ENCODE assay signal across 31 cellular contexts in genomic region chr6:152091201-152091600, GRCh38.
DNase-seq lines count a peak whose midpoint lies in the region; ATAC-seq and TF ChIP-seq lines count a peak whose summit lies in the region.
"Had no signal": no experiment of that assay in that cellular context is flagged by ENCODE, and none has a peak within 500 bp of the region (broad histone marks: within the 10 kb centered on the region; RNA-seq: fewer than 3 reads in every experiment).

No MANE protein-coding gene starts in this region.

- H3K79me2 ChIP-seq in PC-3 (ENCODE audit: low read length): no peaks in the 10 kb centered on the region

- H3K9ac ChIP-seq in PC-3 (ENCODE audit: low read length) (no peak overlapping the region), mesenchymal stem cell (ENCODE audit: low read length) (no peak overlapping the region)

- DNase-seq in DMS53 treated with DMSO at 0.1 percent for 48 hours (lab: John Stamatoyannopoulos, UW; ENCODE audit: unreplicated experiment): peak; percentile 9
- DNase-seq in PC-3: peak; percentile 49
- peak; percentile 61 for DNase-seq in dermis blood vessel endothelial cell
- DNase-seq in lung microvascular endothelial cell (ENCODE audit: low read depth in 2 of 2): peak; percentile 79 to 80
- no peak for DNase-seq in activated naive CD4-positive, alpha-beta T cell (lab: John Stamatoyannopoulos, UW)
- no peak for DNase-seq in mesenchymal stem cell
- DNase-seq: activated CD4-positive, alpha-beta T cell treated with anti-CD3 and anti-CD28 coated beads for 48 hours; activated effector memory CD4-positive, alpha-beta T cell treated with Interleukin-2 at 50 U/mL for 16 hours; activated naive CD8-positive, alpha-beta T cell treated with anti-CD3 and anti-CD28 coated beads for 36 hours; anterior cingulate cortex; BE2C; CD8-positive, alpha-beta memory T cell; DMS 273 treated with DMSO at 0.1 percent for 48 hours; glutamatergic neuron; Karpas-422; left lung; naive thymus-derived CD4-positive, alpha-beta T cell; NCI-H1417 treated with DMSO at 0.1 percent for 48 hours; NCI-H2029 treated with DMSO at 0.1 percent for 48 hours; NCI-H526 treated with DMSO at 0.1 percent for 48 hours; NK-92 treated with Interleukin-12 subunit alpha and Interleukin-12 subunit beta, amount 100 ng/mL, for 24 hours; SIG-M5; stimulated activated CD4-positive, alpha-beta T cell treated with anti-CD3 and anti-CD28 coated beads, Interleukin-4, amount 100 ng/mL, for 24 hours had no signal

- no peak for TF ChIP-seq EP300 in gastroesophageal sphincter (IDR thresholded peaks at IDR 0.05)

- H3F3A ChIP-seq in PC-3 (ENCODE audit: low read length, unreplicated experiment): no peaks in the 10 kb centered on the region

- H2BK5ac ChIP-seq in mesenchymal stem cell (ENCODE audit: low read depth, low read length, poor library complexity, severe bottlenecking): no peak overlapping the region

- H3K27me3 ChIP-seq in PC-3 (ENCODE audit: low read length) (no peaks in the 10 kb centered on the region), mesenchymal stem cell (ENCODE audit: control insufficient read depth in 1 of 2, insufficient read depth in 1 of 2, low read length in 2 of 2) (no peaks in the 10 kb centered on the region), gastroesophageal sphincter (no peaks in the 10 kb centered on the region)
- H3K27me3 ChIP-seq: BE2C, cardiac muscle cell, left lung, neutrophil, tibial nerve had no signal

- H2BK120ac ChIP-seq in mesenchymal stem cell (ENCODE audit: low read depth, low read length): no peak overlapping the region

- no peaks in the 10 kb centered on the region for H3K9me2 ChIP-seq in PC-3 (replicated peaks; ENCODE audit: low read length)

- BruUV-seq in PC-3 (replicated peaks; lab: Mats Ljungman, UMichigan): no TSS peak

- POLR2A ChIA-PET in PC-3 (lab: Charles Lee; ENCODE audit: unreplicated experiment): no interaction called here

- H3K4me2 ChIP-seq in PC-3 (ENCODE audit: low read length) (peak overlapping the region; percentile 53), mesenchymal stem cell (ENCODE audit: low read length, poor library complexity, severe bottlenecking) (no peak overlapping the region)

- no peak overlapping the region for H3K23ac ChIP-seq in mesenchymal stem cell (ENCODE audit: low read length in 2 of 2)

- H2BK15ac ChIP-seq in mesenchymal stem cell (ENCODE audit: low read depth, poor library complexity, severe bottlenecking): no peak overlapping the region

- H2AK5ac ChIP-seq in mesenchymal stem cell (ENCODE audit: low read length, severe bottlenecking): no peak overlapping the region

- H3K4me3 ChIP-seq in PC-3 (ENCODE audit: low read length) (no peak overlapping the region), mesenchymal stem cell (ENCODE audit: insufficient read depth in 1 of 2, low read depth in 1 of 2, low read length in 2 of 2) (peak overlapping the region in 1 of 2 experiments; percentile 6), gastroesophageal sphincter (no peak overlapping the region)
- H3K4me3 ChIP-seq: cardiac muscle cell, GM12878, HAP-1, left lung, PC-9, tibial nerve had no signal

- no peaks in the 10 kb centered on the region for H3K9me3 ChIP-seq in PC-3 (ENCODE audit: low read length)
- H3K9me3 ChIP-seq in mesenchymal stem cell (ENCODE audit: control insufficient read depth, low read length): peaks cover 8% of the 10 kb centered on the region
- H3K9me3 ChIP-seq in gastroesophageal sphincter: no peaks in the 10 kb centered on the region
- H3K9me3 ChIP-seq: BE2C, HAP-1, left lung, neutrophil, tibial nerve had no signal

- H2BK12ac ChIP-seq in mesenchymal stem cell (ENCODE audit: low read length in 2 of 2): no peak overlapping the region

- intact Hi-C loops in PC-3 (cut with micrococcal nuclease): no loop called here

- H3K27ac ChIP-seq in PC-3 (ENCODE audit: low read length) (peak overlapping the region; percentile 63), mesenchymal stem cell (ENCODE audit: low read length, poor library complexity, severe bottlenecking) (no peak overlapping the region), gastroesophageal sphincter (no peak overlapping the region)
- H3K27ac ChIP-seq: cardiac muscle cell, left lung, neutrophil, tibial nerve had no signal

- no peaks in the 10 kb centered on the region for H4K20me1 ChIP-seq in PC-3 (ENCODE audit: low read length)

- H2AFZ ChIP-seq in PC-3 (ENCODE audit: low read length): no peak overlapping the region
- H2AFZ ChIP-seq in mesenchymal stem cell (ENCODE audit: low read depth, low read length): no peak overlapping the region
- H2AFZ ChIP-seq: PC-9 had no signal

- H3K18ac ChIP-seq in mesenchymal stem cell (ENCODE audit: low read depth in 1 of 2, low read length in 2 of 2): no peak overlapping the region

- H3K4ac ChIP-seq in mesenchymal stem cell (ENCODE audit: low read depth in 1 of 2, low read length in 2 of 2): no peak overlapping the region

- CTCF ChIA-PET in PC-3 (lab: Charles Lee): no interaction called here

- H3K79me1 ChIP-seq in mesenchymal stem cell (replicated peaks; ENCODE audit: low read length, poor library complexity, severe bottlenecking): no peaks in the 10 kb centered on the region

- ATAC-seq in PC-3 (no peak), GM21367 (IDR thresholded peaks at IDR 0.05; ENCODE audit: unreplicated experiment) (no peak), gastroesophageal sphincter (no peak)
- ATAC-seq: GM12878; left lung; naive thymus-derived CD4-positive, alpha-beta T cell had no signal

- peaks cover 57% of the 10 kb centered on the region for H3K4me1 ChIP-seq in PC-3 (ENCODE audit: insufficient read depth, low read length)
- H3K4me1 ChIP-seq in mesenchymal stem cell (ENCODE audit: control insufficient read depth, insufficient read depth, low read depth, low read length): peaks cover 6% of the 10 kb centered on the region
- H3K4me1 ChIP-seq in gastroesophageal sphincter: no peaks in the 10 kb centered on the region
- H3K4me1 ChIP-seq: BE2C, tibial nerve had no signal

- H3K14ac ChIP-seq in mesenchymal stem cell (ENCODE audit: low read length in 2 of 2): no peak overlapping the region

- TF ChIP-seq CTCF in PC-3 (conservative IDR thresholded peaks at IDR 0.05; ENCODE audit: low read depth, low read length) (no peak), gastroesophageal sphincter (IDR thresholded peaks at IDR 0.05) (no peak)

- H4K8ac ChIP-seq in mesenchymal stem cell (ENCODE audit: low read length): no peak overlapping the region

- no peak for TF ChIP-seq POLR2A in gastroesophageal sphincter (IDR thresholded peaks at IDR 0.05)

- H3K36me3 ChIP-seq in PC-3 (ENCODE audit: low read depth, low read length): no peaks in the 10 kb centered on the region
- no peaks in the 10 kb centered on the region for H3K36me3 ChIP-seq in mesenchymal stem cell (ENCODE audit: control insufficient read depth in 1 of 2, insufficient read depth in 2 of 2, low read depth in 1 of 2, low read length in 2 of 2)
- no peaks in the 10 kb centered on the region for H3K36me3 ChIP-seq in gastroesophageal sphincter
- H3K36me3 ChIP-seq: BE2C, cardiac muscle cell, HAP-1, left lung, neutrophil, tibial nerve had no signal

- WGBS in mesenchymal stem cell: 94% methylated on average over 2 of the region's 2 CpGs
- 13 to 50% methylated on average over 1 of the region's 2 CpGs for WGBS in gastroesophageal sphincter (ENCODE audit: low coverage in 1 of 2), 2 donors

- no peak overlapping the region for H4K91ac ChIP-seq in mesenchymal stem cell (ENCODE audit: low read length)

Comparison
In these comparisons a context has a peak if more than half of its experiments do, and no peak if none do; other contexts are left out.
1. DNase-seq: peak in DMS53 treated with DMSO at 0.1 percent for 48 hours (single experiment), PC-3 (single experiment), dermis blood vessel endothelial cell (single experiment) and lung microvascular endothelial cell (2 of 2); none in activated naive CD4-positive, alpha-beta T cell (0 of 4) and mesenchymal stem cell (single experiment).